Comparison of ENCODE assay signal across 18 cellular contexts in the genomic region with DNA sequence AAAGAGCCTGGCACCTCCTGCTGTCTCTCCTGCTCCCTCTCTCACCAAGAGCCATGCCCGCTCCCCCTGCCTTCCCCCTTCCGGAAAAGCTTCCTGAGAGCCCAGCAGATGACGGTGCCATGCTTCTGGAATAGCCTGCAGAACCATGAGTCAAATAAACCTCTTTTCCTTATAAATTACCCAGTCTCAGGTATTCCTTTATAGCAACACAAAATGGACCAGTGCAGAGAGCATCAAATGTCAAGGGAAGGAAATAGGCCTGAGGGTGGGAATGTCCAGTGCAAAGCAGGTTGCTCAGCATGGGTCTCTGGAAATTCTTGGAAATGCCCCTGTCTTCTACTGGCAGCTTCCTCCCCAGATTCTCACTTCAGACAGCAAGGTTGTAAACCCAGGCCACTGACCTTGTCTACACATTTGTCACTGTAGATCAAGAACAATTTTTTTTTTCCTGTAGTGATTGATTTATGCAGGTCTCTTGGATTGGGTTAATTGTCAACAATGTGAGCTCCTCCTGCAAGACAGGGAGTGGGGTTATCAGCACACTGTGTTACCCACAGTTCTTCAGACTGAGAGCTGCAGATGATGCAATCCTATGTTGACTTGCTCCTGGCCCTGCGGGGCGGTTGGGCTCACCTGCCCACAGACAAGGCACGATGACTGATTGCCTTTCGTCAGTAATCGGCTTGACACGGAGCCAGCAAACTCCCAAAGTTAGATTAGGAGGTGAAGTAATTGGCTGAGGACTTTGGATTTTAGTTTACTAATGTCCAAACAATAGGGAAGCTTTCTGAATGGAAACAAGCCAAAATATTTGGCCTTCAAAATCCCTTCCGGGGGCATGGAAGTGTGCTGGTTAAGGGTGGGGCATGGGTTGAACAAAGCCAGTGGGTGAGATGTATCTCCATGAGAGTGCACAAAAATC. TPM values are rescaled to one million over a fixed set of nuclear protein-coding genes. Genes with fewer than 3 reads are reported as not detected.
A peak's percentile ranks its signal among the peaks of the same experiment; 100 is the strongest.
DNase-seq lines count a peak whose midpoint lies in the region; ATAC-seq, FAIRE-seq and TF ChIP-seq lines count a peak whose summit lies in the region.
"Had no signal": no experiment of that assay in that cellular context is flagged by ENCODE, and none has a peak within 500 bp of the region (broad histone marks: within the 10 kb centered on the region; RNA-seq: fewer than 3 reads in every experiment).

No MANE protein-coding gene starts in this region.

- H3K4me2 ChIP-seq in parathyroid adenoma (ENCODE audit: low read length) = no peak overlapping the region
- H3K4me2 ChIP-seq: smooth muscle cell had no signal

- intact Hi-C loops in CD4-positive, alpha-beta memory T cell (cut with micrococcal nuclease) = no loop called here

- H3K4me3 ChIP-seq in bronchial epithelial cell (ENCODE audit: low read depth, low read length) = no peak overlapping the region
- H3K4me3 ChIP-seq in parathyroid adenoma (ENCODE audit: low read depth, low read length) = no peak overlapping the region
- H3K4me3 ChIP-seq in MG63 = no peak overlapping the region
- no peak overlapping the region for H3K4me3 ChIP-seq in CD4-positive, alpha-beta memory T cell (ENCODE audit: low read length in 2 of 2)
- H3K4me3 ChIP-seq: cardiac muscle cell, SJCRH30, smooth muscle cell had no signal

- no peak overlapping the region for H3K4me3 Mint-ChIP-seq in CD4-positive, alpha-beta memory T cell

- DNase-seq in NCI-H748 (lab: John Stamatoyannopoulos, UW; ENCODE audit: unreplicated experiment) (peak; percentile 83), bronchial epithelial cell (ENCODE audit: low read depth) (peak; percentile 65), MG63 (no peak), H4 (ENCODE audit: low spot score) (no peak)
- DNase-seq in CD4-positive, alpha-beta memory T cell = no peak
- DNase-seq: activated naive CD4-positive, alpha-beta T cell; GF-D8; Kasumi-1; mesenchymal stem cell; NCI-H446; SJCRH30 had no signal

- TF ChIP-seq RAD21 in Ishikawa (IDR thresholded peaks at IDR 0.05; ENCODE audit: low read depth) = no peak

- no peaks in the 10 kb centered on the region for H3K4me1 ChIP-seq in parathyroid adenoma
- H3K4me1 ChIP-seq in CD4-positive, alpha-beta memory T cell (ENCODE audit: insufficient read depth, low read length) = no peaks in the 10 kb centered on the region
- H3K4me1 ChIP-seq: SJCRH30 had no signal

- H3K27me3 ChIP-seq in bronchial epithelial cell (ENCODE audit: control insufficient read depth, insufficient read depth, low read length) (no peaks in the 10 kb centered on the region), parathyroid adenoma (ENCODE audit: control insufficient read depth, insufficient read depth, low read length) (no peaks in the 10 kb centered on the region), MG63 (no peaks in the 10 kb centered on the region)
- H3K27me3 ChIP-seq in CD4-positive, alpha-beta memory T cell (ENCODE audit: insufficient read depth, low read length) = no peaks in the 10 kb centered on the region
- H3K27me3 ChIP-seq: cardiac muscle cell, SJCRH30 had no signal

- H3K36me3 Mint-ChIP-seq in CD4-positive, alpha-beta memory T cell = no peaks in the 10 kb centered on the region

- no peak overlapping the region for H3K27ac Mint-ChIP-seq in CD4-positive, alpha-beta memory T cell

- no peak for FAIRE-seq in bronchial epithelial cell (lab: Jason Lieb, UNC)

- POLR2A ChIA-PET in CD4-positive, alpha-beta memory T cell (lab: Charles Lee; ENCODE audit: partially characterized antibody) = no interaction called here

- TF ChIP-seq CTCF in bronchial epithelial cell (IDR thresholded peaks at IDR 0.05; ENCODE audit: insufficient read depth, low read length, severe bottlenecking) = no peak
- TF ChIP-seq CTCF in parathyroid adenoma (IDR thresholded peaks at IDR 0.05) = no peak

- CTCF ChIA-PET in CD4-positive, alpha-beta memory T cell (lab: Charles Lee; ENCODE audit: partially characterized antibody) = no interaction called here

- no peak overlapping the region for H3K9ac ChIP-seq in parathyroid adenoma

- no peak for TF ChIP-seq EP300 in Ishikawa (IDR thresholded peaks at IDR 0.05; ENCODE audit: borderline replicate concordance)

- H3K36me3 ChIP-seq in bronchial epithelial cell (ENCODE audit: control insufficient read depth, insufficient read depth, low read length) (no peaks in the 10 kb centered on the region), parathyroid adenoma (ENCODE audit: control insufficient read depth, insufficient read depth, low read length) (no peaks in the 10 kb centered on the region), MG63 (no peaks in the 10 kb centered on the region)
- no peaks in the 10 kb centered on the region for H3K36me3 ChIP-seq in CD4-positive, alpha-beta memory T cell (ENCODE audit: insufficient read depth, low read length)
- H3K36me3 ChIP-seq: cardiac muscle cell, SJCRH30 had no signal

- peaks cover 0 to 3% of the 10 kb centered on the region in 2 donors for H3K27me3 Mint-ChIP-seq in CD4-positive, alpha-beta memory T cell

- ATAC-seq in GM19452 (IDR thresholded peaks at IDR 0.05; ENCODE audit: unreplicated experiment) = no peak

- no peaks in the 10 kb centered on the region for H3K79me2 ChIP-seq in parathyroid adenoma

- H3K9me3 ChIP-seq in parathyroid adenoma (ENCODE audit: control insufficient read depth, low read length) (no peaks in the 10 kb centered on the region), MG63 (no peaks in the 10 kb centered on the region)
- H3K9me3 ChIP-seq in CD4-positive, alpha-beta memory T cell (ENCODE audit: control insufficient read depth in 1 of 2, low read length in 2 of 2) = no peaks in the 10 kb centered on the region
- H3K9me3 ChIP-seq: SJCRH30 had no signal

- H3K27ac ChIP-seq in parathyroid adenoma = no peak overlapping the region
- no peak overlapping the region for H3K27ac ChIP-seq in CD4-positive, alpha-beta memory T cell (ENCODE audit: low read depth, low read length)
- H3K27ac ChIP-seq: C4-2B, cardiac muscle cell, SJCRH30 had no signal

- peaks cover 0 to 2% (median 0%) of the 10 kb centered on the region in 8 donors for H3K9me3 Mint-ChIP-seq in CD4-positive, alpha-beta memory T cell

- H3K4me1 Mint-ChIP-seq in CD4-positive, alpha-beta memory T cell = no peaks in the 10 kb centered on the region

- peak overlapping the region; percentile 2 for H2AFZ ChIP-seq in parathyroid adenoma

TF ChIP-seq in Ishikawa, 13 proteins besides CTCF, POLR2A, EP300 and RAD21:
- TF ChIP-seq NFIC (IDR thresholded peaks at IDR 0.05) (no peak), EGR1 (IDR thresholded peaks at IDR 0.05) (no peak), CEBPB (IDR thresholded peaks at IDR 0.05) (peak; percentile 62)

RNA-seq across cellular contexts. Expression of a gene that starts 5.4 kb away (rescaled TPM):
- total RNA-seq in bronchial epithelial cell = not detected in 2 replicates
- not detected in 2 replicates for total RNA-seq in MG63 (2014; rRNA removed; shearing (Covaris generic); ENCODE audit: low replicate concordance)
- total RNA-seq in H4 (2014; rRNA removed; shearing (Covaris generic)) = not detected in 2 replicates
- total RNA-seq in CD4-positive, alpha-beta memory T cell = not detected
- polyA plus RNA-seq in CD4-positive, alpha-beta memory T cell = not detected
- total RNA-seq: cardiac muscle cell, SJCRH30, smooth muscle cell, temporal lobe had no signal
- polyA plus RNA-seq: cardiac muscle cell, smooth muscle cell had no signal

Comparison
In these comparisons a context has a peak if more than half of its experiments do, and no peak if none do; other contexts are left out.
1. DNase-seq: peak in NCI-H748 (single experiment) and bronchial epithelial cell (single experiment); none in MG63 (single experiment), H4 (single experiment) and CD4-positive, alpha-beta memory T cell (0 of 5).